ENCODE assay signal across 8 cellular contexts in genomic region chr14:105020815-105021655, GRCh38. TPM values are rescaled to one million over a fixed set of nuclear protein-coding genes. Genes with fewer than 3 reads are reported as not detected.
DNase-seq lines count a peak whose midpoint lies in the region; ATAC-seq and TF ChIP-seq lines count a peak whose summit lies in the region.

Gene CDCA4 (minus strand): TSS chr14:105021083. CDS start chr14:105011929, 9,154 bp downstream.

- DNase-seq in AML-193 (lab: John Stamatoyannopoulos, UW) (peak; percentile 97 to 98), NCI-H460 (ENCODE audit: extremely low read depth, low read depth) (peak; percentile 94), cerebellum (ENCODE audit: low spot score) (peak; percentile 100), kidney glomerular epithelial cell (lab: John Stamatoyannopoulos, UW) (peak; percentile 93)
- peak; percentile 96 to 98 for DNase-seq in activated CD4-positive, alpha-beta T cell treated with anti-CD3 and anti-CD28 coated beads for 24 hours (ENCODE audit: low read depth in 2 of 2)
- DNase-seq in stimulated activated CD4-positive, alpha-beta T cell treated with anti-CD3 and anti-CD28 coated beads, Interleukin-1b, Interleukin-23, amount 100 ng/mL, for 24 hours (ENCODE audit: low read depth in 4 of 4, low spot score in 1 of 4), result peak; percentile 95 to 97 (median 96)

- ATAC-seq in HG03432 (IDR thresholded peaks at IDR 0.05; ENCODE audit: unreplicated experiment), result peak; percentile 79

- TF ChIP-seq POLR2A in GM19193 (IDR thresholded peaks at IDR 0.05; ENCODE audit: extremely low read depth, insufficient read depth, insufficient read length), result peak; percentile 91

RNA-seq across cellular contexts. Expression of gene CDCA4, which starts in this region (rescaled TPM):
- total RNA-seq in NCI-H460 (2014; rRNA removed; shearing (Covaris generic)), result 56.1 and 64.5 TPM in 2 replicates
- 88.3 and 96.6 TPM in 2 replicates for polyA plus RNA-seq in NCI-H460 (2014; cell fraction: nucleus; rRNA removed)
- 15.6 TPM for total RNA-seq in cerebellum

Comparison
In these comparisons a context has a peak if more than half of its experiments do, and no peak if none do; other contexts are left out.
1. Peak in every context shown above with its lines: DNase-seq and ATAC-seq.